In genomic region chr2:47564129-47564528, GRCh38 we compare ENCODE assay signal across 23 cellular contexts. TPM values are rescaled to one million over a fixed set of nuclear protein-coding genes. Genes with fewer than 3 reads are reported as not detected.
DNase-seq lines count a peak whose midpoint lies in the region; ATAC-seq, FAIRE-seq and TF ChIP-seq lines count a peak whose summit lies in the region.
"Had no signal": no experiment of that assay in that cellular context is flagged by ENCODE, and none has a peak within 500 bp of the region (broad histone marks: within the 10 kb centered on the region; RNA-seq: fewer than 3 reads in every experiment).

No MANE protein-coding gene starts in this region.

- H3K18ac ChIP-seq in IMR-90 (ENCODE audit: low read depth, low read length) (no peak overlapping the region), neuronal stem cell (ENCODE audit: low read length) (no peak overlapping the region), trophoblast cell (ENCODE audit: low read length) (no peak overlapping the region)

- H3K36me3 ChIP-seq in IMR-90 (ENCODE audit: control insufficient read depth, insufficient read depth, low read length): no peaks in the 10 kb centered on the region
- H3K36me3 ChIP-seq in K562 (ENCODE audit: control insufficient read depth, insufficient read depth, low read length): no peaks in the 10 kb centered on the region
- peaks cover 0 to 49% of the 10 kb centered on the region in 2 donors for H3K36me3 ChIP-seq in neuronal stem cell (replicated peaks in 1 of 2; ENCODE audit: control insufficient read depth in 2 of 2, insufficient read depth in 2 of 2, low read length in 2 of 2)
- peaks cover 0 to 4% of the 10 kb centered on the region in 2 experiments for H3K36me3 ChIP-seq in trophoblast cell (ENCODE audit: control insufficient read depth in 1 of 2, insufficient read depth in 2 of 2, low read length in 2 of 2)
- H3K36me3 ChIP-seq in suprapubic skin: no peaks in the 10 kb centered on the region

- H4K20me1 ChIP-seq in IMR-90 (ENCODE audit: insufficient read depth, low read length) (no peaks in the 10 kb centered on the region), K562 (replicated peaks; ENCODE audit: control insufficient read depth, insufficient read depth, low read length) (0 out of 2 replicates have a peak, but pooled peaks cover 3% of the 10 kb centered on the region)

- H3K27me3 ChIP-seq in IMR-90 (ENCODE audit: control insufficient read depth, insufficient read depth, low read length): peaks cover 40% of the 10 kb centered on the region
- H3K27me3 ChIP-seq in K562 (ENCODE audit: control insufficient read depth in 2 of 2, insufficient read depth in 2 of 2, low read length in 2 of 2): peaks cover 5 to 45% of the 10 kb centered on the region in 2 experiments; a peak in 4 of 5 replicates
- H3K27me3 ChIP-seq in neuronal stem cell (ENCODE audit: control insufficient read depth in 3 of 3, insufficient read depth in 3 of 3, low read depth in 1 of 3, low read length in 3 of 3): peaks cover 0 to 9% (median 0%) of the 10 kb centered on the region in 3 experiments
- no peaks in the 10 kb centered on the region for H3K27me3 ChIP-seq in trophoblast cell (ENCODE audit: insufficient read depth, low read length)
- H3K27me3 ChIP-seq in suprapubic skin: peaks cover 41% of the 10 kb centered on the region

- H3K9ac ChIP-seq in IMR-90 (ENCODE audit: low read depth, low read length) (no peak overlapping the region), K562 (ENCODE audit: insufficient read depth in 1 of 2, low read depth in 2 of 2, low read length in 2 of 2) (no peak overlapping the region), neuronal stem cell (ENCODE audit: low read depth, low read length, poor library complexity) (no peak overlapping the region), trophoblast cell (ENCODE audit: low read length) (no peak overlapping the region)
- H3K9ac ChIP-seq: GM23248 had no signal

- no peaks in the 10 kb centered on the region for H3K4me1 ChIP-seq in A549
- H3K4me1 ChIP-seq in IMR-90 (ENCODE audit: control insufficient read depth, insufficient read depth, low read length): no peaks in the 10 kb centered on the region
- H3K4me1 ChIP-seq in K562 (replicated peaks in 1 of 2; ENCODE audit: control insufficient read depth in 2 of 2, insufficient read depth in 2 of 2, low read length in 2 of 2): no peaks in the 10 kb centered on the region
- H3K4me1 ChIP-seq in neuronal stem cell (ENCODE audit: control insufficient read depth in 2 of 2, insufficient read depth in 1 of 2, low read depth in 1 of 2, low read length in 2 of 2): peaks cover 8 to 12% of the 10 kb centered on the region in 2 donors
- peaks cover 6 to 28% of the 10 kb centered on the region in 2 experiments for H3K4me1 ChIP-seq in trophoblast cell (ENCODE audit: control insufficient read depth in 1 of 2, insufficient read depth in 2 of 2, low read length in 2 of 2)
- peaks cover under 1% of the 10 kb centered on the region for H3K4me1 ChIP-seq in suprapubic skin

- TF ChIP-seq CTCF in A549 (IDR thresholded peaks at IDR 0.05) (no peak), IMR-90 (conservative IDR thresholded peaks at IDR 0.05; ENCODE audit: low read depth, low read length) (no peak), K562 (IDR thresholded peaks at IDR 0.05 in 2 of 3, conservative IDR thresholded peaks at IDR 0.05 in 1 of 3; ENCODE audit: insufficient read depth in 2 of 3, low read depth in 1 of 3, low read length in 3 of 3) (no peak), suprapubic skin (IDR thresholded peaks at IDR 0.05) (no peak)

- TF ChIP-seq RAD21 in A549 (conservative IDR thresholded peaks at IDR 0.05 in 1 of 2, IDR thresholded peaks at IDR 0.05 in 1 of 2): no peak
- no peak for TF ChIP-seq RAD21 in IMR-90 (IDR thresholded peaks at IDR 0.05; ENCODE audit: low read length)
- no peak for TF ChIP-seq RAD21 in K562 (CRISPR knock-in tag; conservative IDR thresholded peaks at IDR 0.05 in 1 of 2, IDR thresholded peaks at IDR 0.05 in 1 of 2)

- no peak overlapping the region for H2AK9ac ChIP-seq in IMR-90 (replicated peaks; ENCODE audit: low read depth, low read length, poor library complexity)

- H2BK120ac ChIP-seq in IMR-90 (ENCODE audit: low read depth, low read length): no peak overlapping the region
- no peak overlapping the region for H2BK120ac ChIP-seq in neuronal stem cell (ENCODE audit: low read depth, low read length)
- H2BK120ac ChIP-seq in trophoblast cell (ENCODE audit: insufficient read depth, low read length, poor library complexity): no peak overlapping the region

- no peak for TF ChIP-seq POLR2A in A549 (IDR thresholded peaks at IDR 0.05; ENCODE audit: low read length)
- TF ChIP-seq POLR2A in IMR-90 (IDR thresholded peaks at IDR 0.05; ENCODE audit: low read depth, low read length): no peak
- TF ChIP-seq POLR2A in K562 (conservative IDR thresholded peaks at IDR 0.05): no peak
- TF ChIP-seq POLR2A in suprapubic skin (IDR thresholded peaks at IDR 0.05): no peak

- CTCF ChIA-PET in A549 (lab: Yijun Ruan, JAX): interaction anchor here (0.7 to 1.5 kb wide), 7 partner anchors 9 to 203 kb away, joined by 3 to 6 read pairs (median 4); no protein-coding TSS in a partner anchor
- CTCF ChIA-PET in IMR-90 (lab: Yijun Ruan, JAX): no interaction called here
- CTCF ChIA-PET in K562 (lab: Yijun Ruan, JAX; ENCODE audit: low intra/inter-chr PET ratio): no interaction called here

- TF ChIP-seq EP300 in A549 (IDR thresholded peaks at IDR 0.05) (no peak), K562 (IDR thresholded peaks at IDR 0.05; ENCODE audit: low read length) (no peak), suprapubic skin (IDR thresholded peaks at IDR 0.05) (no peak)

- no peak overlapping the region for H3K56ac ChIP-seq in IMR-90 (ENCODE audit: extremely low read depth, insufficient read depth, low read length)

- DNase-seq in A549 (ENCODE audit: low read depth in 1 of 2, low spot score in 1 of 2) (no peak), IMR-90 (no peak), K562 (ENCODE audit: extremely low read depth in 1 of 4, low spot score in 3 of 4) (no peak), neuronal stem cell (ENCODE audit: low spot score) (no peak), trophoblast cell (no peak), DMS114 treated with DMSO at 0.1 percent for 48 hours (lab: John Stamatoyannopoulos, UW; ENCODE audit: unreplicated experiment) (no peak), suprapubic skin (ENCODE audit: low spot score in 2 of 2) (no peak)
- DNase-seq: 8988T; C1 segment of cervical spinal cord; Calu3; CD4-positive, alpha-beta memory T cell; COR-L47; DMS79; EL; GDM1; GM23248; H7; HCEC 1CT had no signal

- H2AK5ac ChIP-seq in IMR-90 (ENCODE audit: low read depth, low read length) (no peak overlapping the region), neuronal stem cell (ENCODE audit: low read depth, low read length) (no peak overlapping the region), trophoblast cell (ENCODE audit: low read length) (no peak overlapping the region)

- intact Hi-C loops in IMR-90 (cut with micrococcal nuclease) (no loop called here), K562 (cut with micrococcal nuclease) (no loop called here)

- H4K91ac ChIP-seq in IMR-90 (ENCODE audit: insufficient read depth, low read depth, low read length): no peak overlapping the region
- no peak overlapping the region for H4K91ac ChIP-seq in neuronal stem cell (ENCODE audit: low read depth, low read length, poor library complexity)
- no peak overlapping the region for H4K91ac ChIP-seq in trophoblast cell (ENCODE audit: low read depth, low read length)

- H3K4me3 ChIP-seq in A549: no peak overlapping the region
- H3K4me3 ChIP-seq in IMR-90 (ENCODE audit: insufficient read depth, low read depth, low read length): no peak overlapping the region
- H3K4me3 ChIP-seq in K562: no peak overlapping the region
- H3K4me3 ChIP-seq in neuronal stem cell (ENCODE audit: low read length in 2 of 2): no peak overlapping the region
- no peak overlapping the region for H3K4me3 ChIP-seq in trophoblast cell (ENCODE audit: low read depth, low read length)
- H3K4me3 ChIP-seq in suprapubic skin: no peak overlapping the region
- H3K4me3 ChIP-seq: GM12878, GM23248 had no signal

- no peak overlapping the region for H4K12ac ChIP-seq in trophoblast cell (ENCODE audit: low read depth, low read length)

- H2BK15ac ChIP-seq in IMR-90 (ENCODE audit: low read depth, low read length) (no peak overlapping the region), neuronal stem cell (ENCODE audit: low read length) (no peak overlapping the region)

- H3K9me1 ChIP-seq in IMR-90 (ENCODE audit: insufficient read depth, low read length) (no peaks in the 10 kb centered on the region), K562 (ENCODE audit: control insufficient read depth, insufficient read depth, low read length) (no peaks in the 10 kb centered on the region)

- WGBS in A549 (ENCODE audit: missing lambda C conversion rate): 46% methylated on average over 5 of the region's 5 CpGs
- no CpG with 5 or more reads among the region's 5 CpGs for WGBS in IMR-90 (ENCODE audit: extremely low coverage in 2 of 2, insufficient read length in 1 of 2), 2 experiments
- WGBS in K562 (ENCODE audit: insufficient coverage, low coverage, missing lambda C conversion rate): 3% methylated on average over 5 of the region's 5 CpGs
- no CpG with 5 or more reads among the region's 5 CpGs for WGBS in neuronal stem cell (ENCODE audit: extremely low coverage in 2 of 2, insufficient read length in 2 of 2, insufficient replicate concordance in 1 of 2), 2 donors
- WGBS in trophoblast cell (ENCODE audit: extremely low coverage, insufficient coverage, insufficient read length): no CpG with 5 or more reads among the region's 5 CpGs
- 93% methylated on average over 5 of the region's 5 CpGs for WGBS in suprapubic skin

- H3K27ac ChIP-seq in A549 (no peak overlapping the region), IMR-90 (ENCODE audit: insufficient read depth, low read length) (no peak overlapping the region), K562 (ENCODE audit: extremely low read depth, low read depth, low read length) (no peak overlapping the region), neuronal stem cell (replicated peaks; ENCODE audit: low read length) (no peak overlapping the region), trophoblast cell (ENCODE audit: low read depth, low read length) (no peak overlapping the region), suprapubic skin (no peak overlapping the region)
- H3K27ac ChIP-seq: GM23248 had no signal

- no peak overlapping the region for H2AFZ ChIP-seq in IMR-90 (replicated peaks; ENCODE audit: low read length, poor library complexity)
- no peak overlapping the region for H2AFZ ChIP-seq in K562 (ENCODE audit: low read depth, low read length)
- H2AFZ ChIP-seq in neuronal stem cell (ENCODE audit: low read length): no peak overlapping the region
- H2AFZ ChIP-seq in trophoblast cell (ENCODE audit: insufficient read depth, low read length, poor library complexity): no peak overlapping the region
- H2AFZ ChIP-seq: GM23248 had no signal

- no peaks in the 10 kb centered on the region for H3K79me1 ChIP-seq in IMR-90 (ENCODE audit: low read depth in 1 of 2, low read length in 2 of 2)
- H3K79me1 ChIP-seq in neuronal stem cell (ENCODE audit: low read depth, low read length): peaks cover 6% of the 10 kb centered on the region
- H3K79me1 ChIP-seq in trophoblast cell (ENCODE audit: low read length): no peaks in the 10 kb centered on the region

- no peak overlapping the region for H2BK20ac ChIP-seq in IMR-90 (ENCODE audit: low read depth, low read length)

- dilution Hi-C loops in IMR-90 (cut with HindIII; ENCODE audit: low sequenced_read_pairs, unreplicated experiment): no loop called here

- ATAC-seq in A549 (no peak), IMR-90 (ENCODE audit: low read depth) (no peak), K562 (no peak)
- ATAC-seq: GM12878 had no signal

- H3K79me2 ChIP-seq in K562 (ENCODE audit: control insufficient read depth, insufficient read depth, low read length) (no peaks in the 10 kb centered on the region), trophoblast cell (ENCODE audit: control insufficient read depth, insufficient read depth, low read length, poor library complexity) (peaks cover 4% of the 10 kb centered on the region)

- H4K5ac ChIP-seq in IMR-90 (ENCODE audit: low read depth, low read length): no peak overlapping the region

- no peaks in the 10 kb centered on the region for H3K9me3 ChIP-seq in A549
- H3K9me3 ChIP-seq in IMR-90 (ENCODE audit: control insufficient read depth, insufficient read depth, low read length): peaks cover 3% of the 10 kb centered on the region; the same call in 1 of the 2 replicates
- no peaks in the 10 kb centered on the region for H3K9me3 ChIP-seq in K562 (replicated peaks; ENCODE audit: control insufficient read depth, insufficient read depth, low read depth, low read length)
- H3K9me3 ChIP-seq in neuronal stem cell (replicated peaks in 1 of 2; ENCODE audit: control insufficient read depth in 2 of 2, insufficient read depth in 1 of 2, low read depth in 1 of 2, low read length in 2 of 2): no peaks in the 10 kb centered on the region
- H3K9me3 ChIP-seq in trophoblast cell (ENCODE audit: insufficient read depth, low read depth, low read length): no peaks in the 10 kb centered on the region
- no peaks in the 10 kb centered on the region for H3K9me3 ChIP-seq in suprapubic skin

- BruUV-seq in IMR-90 (replicated peaks; lab: Mats Ljungman, UMichigan) (no TSS peak), K562 (replicated peaks; lab: Mats Ljungman, UMichigan) (no TSS peak)

- POLR2A ChIA-PET in A549 (lab: Yijun Ruan, JAX): no interaction called here
- POLR2A ChIA-PET in IMR-90 (lab: Charles Lee; ENCODE audit: unreplicated experiment): no interaction called here
- POLR2A ChIA-PET in K562 (lab: Yijun Ruan, JAX): interaction anchor here (0.6 kb wide), 1 partner anchor 78 kb away, joined by 4 read pairs; no protein-coding TSS in a partner anchor

- no peak overlapping the region for H3K4ac ChIP-seq in IMR-90 (ENCODE audit: low read depth, low read length)
- no peak overlapping the region for H3K4ac ChIP-seq in neuronal stem cell (ENCODE audit: low read length)
- H3K4ac ChIP-seq in trophoblast cell (ENCODE audit: low read depth, low read length): no peak overlapping the region

- H3K4me2 ChIP-seq in A549: no peak overlapping the region
- H3K4me2 ChIP-seq in IMR-90 (ENCODE audit: low read depth, low read length): no peak overlapping the region
- H3K4me2 ChIP-seq in K562 (ENCODE audit: insufficient read depth, low read length): no peak overlapping the region
- no peak overlapping the region for H3K4me2 ChIP-seq in neuronal stem cell (ENCODE audit: insufficient read depth, low read length, poor library complexity, severe bottlenecking)
- no peak overlapping the region for H3K4me2 ChIP-seq in trophoblast cell (ENCODE audit: low read length)

- no peak for FAIRE-seq in A549 (lab: Jason Lieb, UNC)
- no peak for FAIRE-seq in K562 (lab: Jason Lieb, UNC)
- FAIRE-seq: GM12878, GM19239, H1 had no signal

- in situ Hi-C loops in IMR-90 (cut with MboI; ENCODE audit: low sequenced_read_pairs) (no loop called here), K562 (cut with MboI) (no loop called here)

- H3K23ac ChIP-seq in IMR-90 (ENCODE audit: low read depth, low read length): no peak overlapping the region
- no peak overlapping the region for H3K23ac ChIP-seq in neuronal stem cell (ENCODE audit: low read depth, low read length, poor library complexity)
- H3K23ac ChIP-seq in trophoblast cell (ENCODE audit: low read length): no peak overlapping the region

- H3K14ac ChIP-seq in IMR-90 (replicated peaks; ENCODE audit: low read depth, low read length) (no peak overlapping the region), neuronal stem cell (ENCODE audit: low read length) (no peak overlapping the region), trophoblast cell (ENCODE audit: low read length) (no peak overlapping the region)

- H4K8ac ChIP-seq in IMR-90 (ENCODE audit: low read depth in 2 of 2, low read length in 2 of 2) (no peak overlapping the region), neuronal stem cell (ENCODE audit: low read depth, low read length) (peak overlapping the region; percentile 66), trophoblast cell (ENCODE audit: low read depth, low read length) (no peak overlapping the region)

- H2BK12ac ChIP-seq in neuronal stem cell (ENCODE audit: low read length): no peak overlapping the region
- no peak overlapping the region for H2BK12ac ChIP-seq in trophoblast cell (ENCODE audit: low read length)

- H2BK5ac ChIP-seq in IMR-90 (ENCODE audit: low read depth, low read length, poor library complexity, severe bottlenecking): no peak overlapping the region
- H2BK5ac ChIP-seq in neuronal stem cell (ENCODE audit: low read length): no peak overlapping the region
- no peak overlapping the region for H2BK5ac ChIP-seq in trophoblast cell (ENCODE audit: low read depth, low read length, poor library complexity)

RNA-seq across cellular contexts. Expression of gene KCNK12, which starts 6.7 kb away (rescaled TPM):
- polyA plus RNA-seq in A549 (2011; rRNA removed) (0.01 TPM in 2 replicates), A549 (2017; fragmentation: RNase III; extraction: RNeasy Plus Mini Kit Qiagen cat#74134 plus additional on column Dnase treatment) (0.01 TPM in 2 of 3 replicates, not detected in the other), IMR-90 (2012; rRNA removed) (0.02 TPM in 1 of 2 replicates, not detected in the other), K562 (2011; rRNA removed) (not detected in 2 replicates), K562 (2014; fragmentation: Illumina TruSeq; extraction: Trizol) (not detected in 2 replicates), K562 (2014; fragmentation: Nextera tagmentation; extraction: Ambion mirVana) (under 1 TPM in 1 of 2 experiments, not detected in 1; 0.04 TPM), K562 (2014; rRNA removed) (not detected in 2 replicates)
- 0.01 and 0.04 TPM in 2 replicates for polyA plus RNA-seq in A549 (2012; cell fraction: cytosol; rRNA removed)
- polyA plus RNA-seq in A549 (2012; cell fraction: nucleus; rRNA removed): 0.02 and 0.04 TPM in 2 replicates
- polyA minus RNA-seq in A549 (2011; rRNA and poly(A)+ RNA removed): 0.17 TPM in 1 of 2 replicates, not detected in the other
- total RNA-seq in IMR-90 (2012; rRNA removed) (not detected in 2 replicates), K562 (2014; rRNA removed) (not detected in 2 replicates), K562 (2014; rRNA removed; fragmentation: Illumina TruSeq; extraction: Trizol) (not detected in 2 replicates), K562 (2015; rRNA removed; fragmentation: Illumina TruSeq; extraction: Trizol) (not detected in 2 replicates), K562 (2021) (not detected in 2 replicates), suprapubic skin (under 1 TPM in 1 of 4 donors, not detected in 3; 0.11 TPM)
- 0.01 TPM in 2 replicates for polyA plus RNA-seq in IMR-90 (2012; cell fraction: cytosol; rRNA removed)
- 0.01 TPM in 2 replicates for polyA plus RNA-seq in IMR-90 (2012; cell fraction: nucleus; rRNA removed; ENCODE audit: low replicate concordance)
- not detected in 2 replicates for total RNA-seq in K562 (2011; cell fraction: chromatin; rRNA removed; ENCODE audit: low replicate concordance)
- under 0.01 TPM in 1 of 2 replicates, not detected in the other for total RNA-seq in K562 (2011; cell fraction: nucleolus; rRNA removed)
- 0.15 TPM in 1 of 2 replicates, not detected in the other for total RNA-seq in K562 (2011; cell fraction: nucleoplasm; rRNA removed)
- polyA plus RNA-seq in K562 (2011; cell fraction: cytosol; rRNA removed): not detected in 2 replicates
- polyA plus RNA-seq in K562 (2011; cell fraction: nucleus; rRNA removed): not detected in 2 replicates
- polyA plus RNA-seq in K562 (2012): 0.13 and 0.22 TPM in 2 replicates
- not detected in 2 replicates for polyA minus RNA-seq in K562 (2011; rRNA and poly(A)+ RNA removed)
- polyA minus RNA-seq in K562 (2011; cell fraction: cytosol; rRNA and poly(A)+ RNA removed): not detected in 2 replicates
- polyA minus RNA-seq in K562 (2011; cell fraction: nucleus; rRNA and poly(A)+ RNA removed): under 0.01 and 0.11 TPM in 2 replicates
- 7.9 TPM for polyA plus RNA-seq in neuronal stem cell (2013, experiment 1 of 2)
- 7.8 TPM for polyA plus RNA-seq in neuronal stem cell (2013, experiment 2 of 2)
- polyA plus RNA-seq in trophoblast cell (2013): 5.4 and 5.9 TPM in 2 replicates
- total RNA-seq: A673, Calu3, GM23248 had no signal
- polyA plus RNA-seq: BJ had no signal

Comparison
In these comparisons a context has a peak if more than half of its experiments do, and no peak if none do; other contexts are left out.
1. Of the 35 proteins assayed by ChIP-seq in both K562 and A549: peak only in K562: none; only in A549: none; in both: MAFK; in neither: 34.